In genomic region chr11:15947681-15948648, GRCh38 we compare ENCODE assay signal across 1 cellular context.
TF ChIP-seq lines count a peak whose summit lies in the region.

No MANE protein-coding gene starts in this region.

TF ChIP-seq in H1, 55 proteins besides CTCF, POLR2A, EP300 and RAD21 (continued from another document):
- no peak for TF ChIP-seq CHD7 (IDR thresholded peaks at IDR 0.05; ENCODE audit: insufficient replicate concordance, low read length)
- no peak for TF ChIP-seq KDM1A (IDR thresholded peaks at IDR 0.05; ENCODE audit: borderline replicate concordance, low read length)
- TF ChIP-seq FOSL1 (IDR thresholded peaks at IDR 0.05; ENCODE audit: insufficient read depth, low read depth, low read length) = no peak
- no peak for TF ChIP-seq ASH2L (IDR thresholded peaks at IDR 0.05; ENCODE audit: low read length)
- TF ChIP-seq BACH1 (IDR thresholded peaks at IDR 0.05; ENCODE audit: low read length) = no peak
- TF ChIP-seq, protein P1, sequence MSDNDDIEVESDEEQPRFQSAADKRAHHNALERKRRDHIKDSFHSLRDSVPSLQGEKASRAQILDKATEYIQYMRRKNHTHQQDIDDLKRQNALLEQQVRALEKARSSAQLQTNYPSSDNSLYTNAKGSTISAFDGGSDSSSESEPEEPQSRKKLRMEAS (IDR thresholded peaks at IDR 0.05) = no peak
- TF ChIP-seq ZNF274 (IDR thresholded peaks at IDR 0.05; ENCODE audit: borderline replicate concordance, extremely low read depth, low read length) = no peak
- no peak for TF ChIP-seq SP1 (IDR thresholded peaks at IDR 0.05; ENCODE audit: low read depth, low read length)
- TF ChIP-seq RNF2 (IDR thresholded peaks at IDR 0.05; ENCODE audit: borderline replicate concordance, low read depth, low read length, missing control alignments, poor library complexity, severe bottlenecking) = no peak
- TF ChIP-seq SRF (IDR thresholded peaks at IDR 0.05; ENCODE audit: low read depth, low read length) = no peak
- TF ChIP-seq KDM4A (IDR thresholded peaks at IDR 0.05; ENCODE audit: low read depth, low read length, severe bottlenecking) = no peak
- TF ChIP-seq TEAD4 (IDR thresholded peaks at IDR 0.05; ENCODE audit: low read depth, low read length) = no peak
